In genomic region chr16:11627292-11627663, GRCh38 we compare ENCODE assay signal across 29 cellular contexts. TPM values are rescaled to one million over a fixed set of nuclear protein-coding genes. Genes with fewer than 3 reads are reported as not detected.
DNase-seq lines count a peak whose midpoint lies in the region; ATAC-seq and TF ChIP-seq lines count a peak whose summit lies in the region.
"Had no signal": no experiment of that assay in that cellular context is flagged by ENCODE, and none has a peak within 500 bp of the region (broad histone marks: within the 10 kb centered on the region; RNA-seq: fewer than 3 reads in every experiment).

No MANE protein-coding gene starts in this region.

- intact Hi-C loops in esophagus squamous epithelium (cut with DNase I) (no loop called here), stomach (cut with DNase I; ENCODE audit: low total_unique reads) (no loop called here)

- H3K9me2 ChIP-seq in DOHH2 (replicated peaks; ENCODE audit: control insufficient read depth, low read length) = no peaks in the 10 kb centered on the region

- H3K36me3 ChIP-seq in DOHH2 (ENCODE audit: control insufficient read depth, low read length) (no peaks in the 10 kb centered on the region), RWPE2 (ENCODE audit: low read depth) (no peaks in the 10 kb centered on the region), esophagus squamous epithelium (no peaks in the 10 kb centered on the region), stomach (no peaks in the 10 kb centered on the region)
- H3K36me3 ChIP-seq: ovary, right atrium auricular region, thyroid gland, WERI-Rb-1 had no signal

- H3K4me2 ChIP-seq in DOHH2 (ENCODE audit: low read length) = peak overlapping the region; percentile 80
- H3K4me2 ChIP-seq: hepatocyte had no signal

- H3K4me1 ChIP-seq in DOHH2 (ENCODE audit: control insufficient read depth, low read length) = peaks cover 95% of the 10 kb centered on the region
- peaks cover 24% of the 10 kb centered on the region for H3K4me1 ChIP-seq in RWPE2 (ENCODE audit: insufficient read depth, poor library complexity, severe bottlenecking)
- H3K4me1 ChIP-seq in esophagus squamous epithelium = peaks cover 12 to 51% (median 22%) of the 10 kb centered on the region in 3 donors
- peaks cover 4 to 42% (median 15%) of the 10 kb centered on the region in 4 donors for H3K4me1 ChIP-seq in stomach

- H3K9me3 ChIP-seq in DOHH2 (ENCODE audit: control insufficient read depth, insufficient read depth, low read length) = no peaks in the 10 kb centered on the region
- H3K9me3 ChIP-seq in RWPE2 (ENCODE audit: severe bottlenecking) = no peaks in the 10 kb centered on the region
- no peaks in the 10 kb centered on the region for H3K9me3 ChIP-seq in esophagus squamous epithelium
- no peaks in the 10 kb centered on the region for H3K9me3 ChIP-seq in stomach
- H3K9me3 ChIP-seq: ovary, right atrium auricular region, thyroid gland had no signal

- ATAC-seq in RWPE2 (ENCODE audit: low read depth) (no peak), HG03457 (IDR thresholded peaks at IDR 0.05; ENCODE audit: unreplicated experiment) (no peak)
- ATAC-seq: activated CD8-positive, alpha-beta memory T cell treated with anti-CD3 and anti-CD28 coated beads, Interleukin-2, amount 10 ng/mL, durations not matched to agents 7 days and 5 days; left lobe of liver; natural killer cell treated with Interleukin-12 subunit alpha and Interleukin-12 subunit beta and Interleukin-15 and Interleukin-18, amount 100 ng/mL, for 72 hours; stimulated activated naive CD8-positive, alpha-beta T cell treated with anti-CD3 and anti-CD28 coated beads, Interleukin-15, Interleukin-2, amounts not matched to agents 100 U/mL and 50 U/mL, for 24 hours had no signal

- WGBS in esophagus squamous epithelium, 2 donors = 79 to 81% methylated on average over 2 to 5 of the region's 5 CpGs
- WGBS in stomach, 5 donors = 94 to 97% (median 97%) methylated on average over 5 of the region's 5 CpGs

- no peak for TF ChIP-seq CTCF in DOHH2 (IDR thresholded peaks at IDR 0.05; ENCODE audit: low read depth, low read length, poor library complexity, severe bottlenecking)
- TF ChIP-seq CTCF in RWPE2 (IDR thresholded peaks at IDR 0.05; ENCODE audit: poor library complexity, severe bottlenecking) = no peak
- no peak for TF ChIP-seq CTCF in esophagus squamous epithelium (IDR thresholded peaks at IDR 0.05)
- TF ChIP-seq CTCF in stomach (IDR thresholded peaks at IDR 0.05) = no peak

- no peak for TF ChIP-seq POLR2A in esophagus squamous epithelium (IDR thresholded peaks at IDR 0.05)
- no peak for TF ChIP-seq POLR2A in stomach (IDR thresholded peaks at IDR 0.05)

- H3K27me3 ChIP-seq in DOHH2 (ENCODE audit: control insufficient read depth, low read length) (no peaks in the 10 kb centered on the region), RWPE2 (ENCODE audit: insufficient read depth, poor library complexity, severe bottlenecking) (no peaks in the 10 kb centered on the region), esophagus squamous epithelium (no peaks in the 10 kb centered on the region), stomach (no peaks in the 10 kb centered on the region)
- H3K27me3 ChIP-seq: hepatocyte, ovary, right atrium auricular region, thyroid gland had no signal

- H4K20me1 ChIP-seq in DOHH2 (ENCODE audit: control insufficient read depth, insufficient read depth, low read depth, low read length) = no peaks in the 10 kb centered on the region

- H3K27ac ChIP-seq in DOHH2 (ENCODE audit: low read depth, low read length) (peak overlapping the region; percentile 98), RWPE2 (ENCODE audit: poor library complexity, severe bottlenecking) (peak overlapping the region; percentile 97), esophagus squamous epithelium (peak overlapping the region; percentile 63 to 90 (median 80)), stomach (peak overlapping the region in 3 of 5 donors; percentile 30 to 77 (median 53))
- H3K27ac ChIP-seq: HL-60, ovary, WERI-Rb-1 had no signal

- H3F3A ChIP-seq in DOHH2 (ENCODE audit: control insufficient read depth, insufficient read depth) = peaks cover 56% of the 10 kb centered on the region

- peak overlapping the region; percentile 21; the same call in 1 of the 2 replicates for H3K4me3 ChIP-seq in DOHH2 (ENCODE audit: low read length)
- no peak overlapping the region for H3K4me3 ChIP-seq in RWPE2 (ENCODE audit: severe bottlenecking)
- no peak overlapping the region for H3K4me3 ChIP-seq in esophagus squamous epithelium
- no peak overlapping the region for H3K4me3 ChIP-seq in stomach
- H3K4me3 ChIP-seq: hepatocyte, ovary, right atrium auricular region, thyroid gland had no signal

- no peak for DNase-seq in RWPE2 (ENCODE audit: low spot score)
- no peak for DNase-seq in esophagus squamous epithelium (lab: John Stamatoyannopoulos, UW)
- DNase-seq in stomach = no peak
- DNase-seq in cerebellar nuclear complex (lab: John Stamatoyannopoulos, UW) = no peak
- DNase-seq in GF-D8 (lab: John Stamatoyannopoulos, UW) = no peak
- DNase-seq in SW480 (ENCODE audit: low spot score) = no peak
- DNase-seq: activated CD4-positive, alpha-beta T cell treated with anti-CD3 and anti-CD28 coated beads, Interleukin-2, amount 10 ng/mL, durations not matched to agents 7 days and 5 days; activated CD8-positive, alpha-beta memory T cell treated with anti-CD3 and anti-CD28 coated beads, Interleukin-2, amount 10 ng/mL, durations not matched to agents 7 days and 5 days; activated naive CD4-positive, alpha-beta T cell treated with anti-CD3 and anti-CD28 coated beads, Interleukin-2, amount 50 U/mL, for 16 hours; anterior cingulate cortex; CD4-positive, alpha-beta memory T cell; foreskin melanocyte; immature natural killer cell; midbrain; NCI-H1105 treated with DMSO at 0.1 percent for 48 hours; NCI-H2029; NCI-H69; ovary; Right ventricle myocardium superior; stimulated activated naive CD8-positive, alpha-beta T cell treated with anti-CD3 and anti-CD28 coated beads, Interleukin-15, Interleukin-2, amounts not matched to agents 100 U/mL and 50 U/mL, for 24 hours; thyroid gland; WERI-Rb-1 had no signal

- TF ChIP-seq EP300 in stomach (IDR thresholded peaks at IDR 0.05) = no peak

- H3K79me2 ChIP-seq in DOHH2 (ENCODE audit: control insufficient read depth, low read length) = no peaks in the 10 kb centered on the region
- H3K79me2 ChIP-seq: hepatocyte had no signal

RNA-seq across cellular contexts. Expression of gene LITAF, which starts 40.6 kb away (rescaled TPM):
- total RNA-seq in esophagus squamous epithelium (10 to 100 TPM; 13.7 to 44.4 (median 34.4) TPM), stomach (100 to 1,000 TPM in 1 of 5 donors, 10 to 100 TPM in 3, 1 to 10 TPM in 1; 9.8 to 211 (median 46.6) TPM)
- polyA plus RNA-seq in stomach = 100 to 1,000 TPM in 2 of 3 donors, 10 to 100 TPM in 1; 43.7 to 124 (median 118) TPM

RNA-seq across cellular contexts. Expression of gene SNN, which starts 41.0 kb away (rescaled TPM):
- total RNA-seq in esophagus squamous epithelium = 10 to 100 TPM; 13.7 to 22.9 (median 17.0) TPM
- total RNA-seq in stomach = 10 to 100 TPM in 4 of 5 donors, 1 to 10 TPM in 1; 2.9 to 25.0 (median 16.0) TPM
- polyA plus RNA-seq in stomach = 10 to 100 TPM in 2 of 3 donors, 1 to 10 TPM in 1; 8.5 to 14.0 (median 11.3) TPM
